1 cellular context compared by ENCODE assay signal in the genomic region with DNA sequence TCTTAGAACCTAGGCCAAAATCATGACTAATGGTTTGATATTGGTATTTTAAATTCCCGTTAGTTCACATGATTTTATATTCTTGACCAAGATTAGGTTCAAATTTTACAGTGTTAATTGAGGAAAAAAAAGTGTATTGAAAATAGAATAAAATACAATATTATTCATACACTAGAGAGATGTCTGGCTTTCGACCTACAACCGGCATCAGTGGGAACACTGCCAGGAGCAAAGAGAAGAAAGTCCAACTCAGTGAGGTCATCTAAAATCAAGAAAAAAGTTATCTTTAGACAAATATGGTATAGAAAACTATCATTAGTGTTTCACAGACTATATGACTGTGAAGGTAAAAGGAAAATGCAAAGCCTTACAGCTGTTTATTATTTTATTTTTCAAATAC.
TF ChIP-seq lines count a peak whose summit lies in the region.

No MANE protein-coding gene starts in this region.

TF ChIP-seq in IMR-90, 13 proteins besides CTCF, POLR2A, EP300 and RAD21 (continued from another document):
- no peak for TF ChIP-seq BHLHE40 (IDR thresholded peaks at IDR 0.05; ENCODE audit: low read depth, low read length)
- TF ChIP-seq, protein P1, sequence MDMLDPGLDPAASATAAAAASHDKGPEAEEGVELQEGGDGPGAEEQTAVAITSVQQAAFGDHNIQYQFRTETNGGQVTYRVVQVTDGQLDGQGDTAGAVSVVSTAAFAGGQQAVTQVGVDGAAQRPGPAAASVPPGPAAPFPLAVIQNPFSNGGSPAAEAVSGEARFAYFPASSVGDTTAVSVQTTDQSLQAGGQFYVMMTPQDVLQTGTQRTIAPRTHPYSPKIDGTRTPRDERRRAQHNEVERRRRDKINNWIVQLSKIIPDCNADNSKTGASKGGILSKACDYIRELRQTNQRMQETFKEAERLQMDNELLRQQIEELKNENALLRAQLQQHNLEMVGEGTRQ (IDR thresholded peaks at IDR 0.05; ENCODE audit: low read depth, low read length), result no peak
